1 cellular context compared by ENCODE assay signal in the genomic region with DNA sequence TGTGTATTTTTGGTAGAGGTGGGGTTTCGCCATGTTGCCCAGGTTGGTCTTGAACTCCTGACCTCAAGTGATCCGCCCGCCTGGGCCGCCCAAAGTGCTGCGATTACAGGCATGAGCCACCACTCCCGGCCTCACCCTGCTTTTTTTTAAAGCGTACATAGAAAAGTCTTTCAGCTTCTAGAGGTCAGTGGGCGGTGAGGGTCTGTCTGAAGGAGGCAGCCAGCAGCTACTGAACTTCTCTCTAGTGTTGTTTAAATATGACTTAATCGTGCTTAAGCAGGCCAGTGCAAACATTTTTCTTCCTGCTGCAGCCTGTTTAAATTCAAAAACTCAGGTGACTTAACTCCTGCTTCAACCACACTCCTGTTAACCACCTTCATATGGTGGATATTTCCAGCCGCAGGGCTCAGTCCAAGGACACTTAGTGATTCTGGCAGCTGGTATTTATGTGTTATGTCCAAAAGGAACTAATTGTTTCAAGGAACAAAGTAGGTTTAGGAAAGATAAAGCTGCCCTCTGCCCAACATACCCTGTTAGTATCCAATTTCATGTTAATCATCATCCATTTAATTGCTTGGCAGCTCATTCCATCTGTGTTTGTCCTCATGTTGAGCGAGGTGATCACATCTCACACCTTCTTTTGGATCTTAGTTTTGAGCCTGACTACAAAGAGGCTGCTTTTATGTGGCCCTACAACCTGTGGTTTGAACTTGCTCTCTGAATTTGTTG.
TF ChIP-seq lines count a peak whose summit lies in the region.

No MANE protein-coding gene starts in this region.

TF ChIP-seq in HepG2, 621 proteins besides CTCF, POLR2A, EP300 and RAD21 (continued from another document and continues in another):
- TF ChIP-seq ZBTB40 (IDR thresholded peaks at IDR 0.05) (no peak), ZBTB40 (CRISPR knock-in tag; IDR thresholded peaks at IDR 0.05) (0 out of 2 replicates have a peak, but pooled peaks have one; percentile 23), PCBP1 (IDR thresholded peaks at IDR 0.05; ENCODE audit: borderline replicate concordance, low read depth, low read length) (no peak), NAIF1 (CRISPR knock-in tag; IDR thresholded peaks at IDR 0.05; ENCODE audit: borderline replicate concordance) (no peak), ZNF841 (CRISPR knock-in tag; IDR thresholded peaks at IDR 0.05; ENCODE audit: borderline replicate concordance) (no peak), SOX13 (IDR thresholded peaks at IDR 0.05) (no peak; the same call in 1 of the 2 replicates), SOX13 (CRISPR knock-in tag; conservative IDR thresholded peaks at IDR 0.05 in 1 of 2, IDR thresholded peaks at IDR 0.05 in 1 of 2) (peak in 1 of 2 experiments; percentile 89; a peak in 2 of 4 replicates), ZSCAN29 (CRISPR knock-in tag; conservative IDR thresholded peaks at IDR 0.05) (no peak), ZNF563 (CRISPR knock-in tag; IDR thresholded peaks at IDR 0.05) (no peak), ATF2 (CRISPR knock-in tag; IDR thresholded peaks at IDR 0.05) (peak; percentile 54; the same call in 1 of the 2 replicates), NCOA2 (CRISPR knock-in tag; IDR thresholded peaks at IDR 0.05) (peak; percentile 65; the same call in 1 of the 2 replicates), TCF7 (IDR thresholded peaks at IDR 0.05; ENCODE audit: low read depth) (0 out of 2 replicates have a peak, but pooled peaks have one; percentile 27), ARNT2 (CRISPR knock-in tag; IDR thresholded peaks at IDR 0.05; ENCODE audit: low read depth) (no peak), HOXD1 (CRISPR knock-in tag; IDR thresholded peaks at IDR 0.05) (0 out of 2 replicates have a peak, but pooled peaks have one; percentile 9), FOXP1 (IDR thresholded peaks at IDR 0.05) (no peak), FOXP1 (CRISPR knock-in tag; IDR thresholded peaks at IDR 0.05) (0 out of 2 replicates have a peak, but pooled peaks have one; percentile 16), SNAPC2 (CRISPR knock-in tag; IDR thresholded peaks at IDR 0.05) (0 out of 2 replicates have a peak, but pooled peaks have one; percentile 10), YY1 (IDR thresholded peaks at IDR 0.05; ENCODE audit: insufficient read depth, insufficient replicate concordance, low read depth, low read length) (peak; percentile 6), ZNF253 (CRISPR knock-in tag; IDR thresholded peaks at IDR 0.05; ENCODE audit: borderline replicate concordance) (no peak), ZNF629 (CRISPR knock-in tag; conservative IDR thresholded peaks at IDR 0.05) (no peak), BORCS8-MEF2B (CRISPR knock-in tag; IDR thresholded peaks at IDR 0.05) (no peak), ERF (CRISPR knock-in tag; IDR thresholded peaks at IDR 0.05) (no peak), IKZF4 (CRISPR knock-in tag; IDR thresholded peaks at IDR 0.05; ENCODE audit: borderline replicate concordance, low read depth, not compliant biosample characterization) (no peak), IRF2 (CRISPR knock-in tag; IDR thresholded peaks at IDR 0.05) (0 out of 2 replicates have a peak, but pooled peaks have one; percentile 10), ISL2 (CRISPR knock-in tag; IDR thresholded peaks at IDR 0.05) (peak; percentile 66), KDM4B (CRISPR knock-in tag; IDR thresholded peaks at IDR 0.05) (no peak), ZFP1 (CRISPR knock-in tag; IDR thresholded peaks at IDR 0.05) (0 out of 2 replicates have a peak, but pooled peaks have one; percentile 43), AGO1 (IDR thresholded peaks at IDR 0.05; ENCODE audit: low read depth, low read length, poor library complexity, severe bottlenecking) (no peak), ZNF891 (CRISPR knock-in tag; IDR thresholded peaks at IDR 0.05) (no peak), FOXA3 (CRISPR knock-in tag; IDR thresholded peaks at IDR 0.05) (0 out of 2 replicates have a peak, but pooled peaks have one; percentile 27), KDM1A (CRISPR knock-in tag; IDR thresholded peaks at IDR 0.05) (no peak), LCORL (IDR thresholded peaks at IDR 0.05) (no peak), LCORL (CRISPR knock-in tag; IDR thresholded peaks at IDR 0.05) (peak; percentile 17; the same call in 1 of the 2 replicates), SP5 (CRISPR knock-in tag; IDR thresholded peaks at IDR 0.05; ENCODE audit: borderline replicate concordance, low read depth) (no peak), NR2F6 (IDR thresholded peaks at IDR 0.05) (peak; percentile 34), NR2F6 (CRISPR knock-in tag; IDR thresholded peaks at IDR 0.05) (no peak), NR1H2 (CRISPR knock-in tag; IDR thresholded peaks at IDR 0.05; ENCODE audit: borderline replicate concordance, low read depth) (no peak), SP140L (CRISPR knock-in tag; IDR thresholded peaks at IDR 0.05; ENCODE audit: borderline replicate concordance) (no peak), KDM6A (CRISPR knock-in tag; IDR thresholded peaks at IDR 0.05; ENCODE audit: low read depth) (peak; percentile 11), ZFP37 (CRISPR knock-in tag; IDR thresholded peaks at IDR 0.05; ENCODE audit: borderline replicate concordance) (no peak), ZNF672 (CRISPR knock-in tag; IDR thresholded peaks at IDR 0.05) (no peak)
- TF ChIP-seq, protein P1, sequence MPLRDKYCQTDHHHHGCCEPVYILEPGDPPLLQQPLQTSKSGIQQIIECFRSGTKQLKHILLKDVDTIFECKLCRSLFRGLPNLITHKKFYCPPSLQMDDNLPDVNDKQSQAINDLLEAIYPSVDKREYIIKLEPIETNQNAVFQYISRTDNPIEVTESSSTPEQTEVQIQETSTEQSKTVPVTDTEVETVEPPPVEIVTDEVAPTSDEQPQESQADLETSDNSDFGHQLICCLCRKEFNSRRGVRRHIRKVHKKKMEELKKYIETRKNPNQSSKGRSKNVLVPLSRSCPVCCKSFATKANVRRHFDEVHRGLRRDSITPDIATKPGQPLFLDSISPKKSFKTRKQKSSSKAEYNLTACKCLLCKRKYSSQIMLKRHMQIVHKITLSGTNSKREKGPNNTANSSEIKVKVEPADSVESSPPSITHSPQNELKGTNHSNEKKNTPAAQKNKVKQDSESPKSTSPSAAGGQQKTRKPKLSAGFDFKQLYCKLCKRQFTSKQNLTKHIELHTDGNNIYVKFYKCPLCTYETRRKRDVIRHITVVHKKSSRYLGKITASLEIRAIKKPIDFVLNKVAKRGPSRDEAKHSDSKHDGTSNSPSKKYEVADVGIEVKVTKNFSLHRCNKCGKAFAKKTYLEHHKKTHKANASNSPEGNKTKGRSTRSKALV (CRISPR knock-in tag; IDR thresholded peaks at IDR 0.05), result no peak
- TF ChIP-seq, protein P2, sequence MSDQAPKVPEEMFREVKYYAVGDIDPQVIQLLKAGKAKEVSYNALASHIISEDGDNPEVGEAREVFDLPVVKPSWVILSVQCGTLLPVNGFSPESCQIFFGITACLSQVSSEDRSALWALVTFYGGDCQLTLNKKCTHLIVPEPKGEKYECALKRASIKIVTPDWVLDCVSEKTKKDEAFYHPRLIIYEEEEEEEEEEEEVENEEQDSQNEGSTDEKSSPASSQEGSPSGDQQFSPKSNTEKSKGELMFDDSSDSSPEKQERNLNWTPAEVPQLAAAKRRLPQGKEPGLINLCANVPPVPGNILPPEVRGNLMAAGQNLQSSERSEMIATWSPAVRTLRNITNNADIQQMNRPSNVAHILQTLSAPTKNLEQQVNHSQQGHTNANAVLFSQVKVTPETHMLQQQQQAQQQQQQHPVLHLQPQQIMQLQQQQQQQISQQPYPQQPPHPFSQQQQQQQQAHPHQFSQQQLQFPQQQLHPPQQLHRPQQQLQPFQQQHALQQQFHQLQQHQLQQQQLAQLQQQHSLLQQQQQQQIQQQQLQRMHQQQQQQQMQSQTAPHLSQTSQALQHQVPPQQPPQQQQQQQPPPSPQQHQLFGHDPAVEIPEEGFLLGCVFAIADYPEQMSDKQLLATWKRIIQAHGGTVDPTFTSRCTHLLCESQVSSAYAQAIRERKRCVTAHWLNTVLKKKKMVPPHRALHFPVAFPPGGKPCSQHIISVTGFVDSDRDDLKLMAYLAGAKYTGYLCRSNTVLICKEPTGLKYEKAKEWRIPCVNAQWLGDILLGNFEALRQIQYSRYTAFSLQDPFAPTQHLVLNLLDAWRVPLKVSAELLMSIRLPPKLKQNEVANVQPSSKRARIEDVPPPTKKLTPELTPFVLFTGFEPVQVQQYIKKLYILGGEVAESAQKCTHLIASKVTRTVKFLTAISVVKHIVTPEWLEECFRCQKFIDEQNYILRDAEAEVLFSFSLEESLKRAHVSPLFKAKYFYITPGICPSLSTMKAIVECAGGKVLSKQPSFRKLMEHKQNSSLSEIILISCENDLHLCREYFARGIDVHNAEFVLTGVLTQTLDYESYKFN (CRISPR knock-in tag; conservative IDR thresholded peaks at IDR 0.05), result peak; percentile 78
- TF ChIP-seq, protein P3, sequence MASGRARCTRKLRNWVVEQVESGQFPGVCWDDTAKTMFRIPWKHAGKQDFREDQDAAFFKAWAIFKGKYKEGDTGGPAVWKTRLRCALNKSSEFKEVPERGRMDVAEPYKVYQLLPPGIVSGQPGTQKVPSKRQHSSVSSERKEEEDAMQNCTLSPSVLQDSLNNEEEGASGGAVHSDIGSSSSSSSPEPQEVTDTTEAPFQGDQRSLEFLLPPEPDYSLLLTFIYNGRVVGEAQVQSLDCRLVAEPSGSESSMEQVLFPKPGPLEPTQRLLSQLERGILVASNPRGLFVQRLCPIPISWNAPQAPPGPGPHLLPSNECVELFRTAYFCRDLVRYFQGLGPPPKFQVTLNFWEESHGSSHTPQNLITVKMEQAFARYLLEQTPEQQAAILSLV (CRISPR knock-in tag; IDR thresholded peaks at IDR 0.05; ENCODE audit: borderline replicate concordance), result no peak
- TF ChIP-seq, protein P4, sequence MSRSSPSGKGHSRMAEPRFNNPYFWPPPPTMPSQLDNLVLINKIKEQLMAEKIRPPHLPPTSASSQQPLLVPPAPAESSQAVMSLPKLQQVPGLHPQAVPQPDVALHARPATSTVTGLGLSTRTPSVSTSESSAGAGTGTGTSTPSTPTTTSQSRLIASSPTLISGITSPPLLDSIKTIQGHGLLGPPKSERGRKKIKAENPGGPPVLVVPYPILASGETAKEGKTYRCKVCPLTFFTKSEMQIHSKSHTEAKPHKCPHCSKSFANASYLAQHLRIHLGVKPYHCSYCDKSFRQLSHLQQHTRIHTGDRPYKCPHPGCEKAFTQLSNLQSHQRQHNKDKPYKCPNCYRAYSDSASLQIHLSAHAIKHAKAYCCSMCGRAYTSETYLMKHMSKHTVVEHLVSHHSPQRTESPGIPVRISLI (CRISPR knock-in tag; IDR thresholded peaks at IDR 0.05; ENCODE audit: borderline replicate concordance), result peak; percentile 80
